8 cellular contexts compared by ENCODE assay signal in genomic region chrX:5265324-5265723, GRCh38.
"Had no signal": no experiment of that assay in that cellular context is flagged by ENCODE, and none has a peak within 500 bp of the region (broad histone marks: within the 10 kb centered on the region; RNA-seq: fewer than 3 reads in every experiment).

No MANE protein-coding gene starts in this region.

- H3K4me3 ChIP-seq: GM12878 had no signal

- DNase-seq: GDM1, GF-D8 had no signal

- ATAC-seq: GM12878 had no signal

- FAIRE-seq: G401.6, GM12878, GM12891, GM12892, GM18507, GM19239 had no signal
